ENCODE assay signal across 1 cellular context in genomic region chr15:73334086-73334485, GRCh38.
TF ChIP-seq lines count a peak whose summit lies in the region.

No MANE protein-coding gene starts in this region.

TF ChIP-seq in SK-N-SH treated with all-trans-retinoic acid at 6 μM for 48 hours, 23 proteins besides CTCF, POLR2A, EP300 and RAD21 (continued from another document):
- TF ChIP-seq ESRRG (CRISPR knock-in tag; IDR thresholded peaks at IDR 0.05), result no peak
